Comparison of ENCODE assay signal across 24 cellular contexts in genomic region chr20:33386673-33387072, GRCh38.
"Had no signal": no experiment of that assay in that cellular context is flagged by ENCODE, and none has a peak within 500 bp of the region (broad histone marks: within the 10 kb centered on the region; RNA-seq: fewer than 3 reads in every experiment).

No MANE protein-coding gene starts in this region.

- H3K27ac ChIP-seq: brain microvascular endothelial cell, cardiac muscle cell had no signal

- ATAC-seq: activated CD4-positive, CD25-positive, alpha-beta regulatory T cell treated with anti-CD3 and anti-CD28 coated beads, Interleukin-2, amount 50 U/mL, for 24 hours; activated CD8-positive, alpha-beta T cell treated with anti-CD3 and anti-CD28 coated beads, Interleukin-2, amount 10 ng/mL, durations not matched to agents 7 days and 5 days; Panc1 had no signal

- H3K27me3 Mint-ChIP-seq: activated naive CD8-positive, alpha-beta T cell; activated T-cell treated with anti-CD3 and anti-CD28 coated beads, Interleukin-2, amount 50 U/mL, for 24 hours had no signal

- H3K9me3 Mint-ChIP-seq: activated naive CD4-positive, alpha-beta T cell treated with anti-CD3 and anti-CD28 coated beads for 36 hours; activated T-cell treated with anti-CD3 and anti-CD28 coated beads, Interleukin-2, amount 50 U/mL, for 24 hours; T-helper 1 cell treated with Interleukin-12 subunit alpha and Interleukin-12 subunit beta and Interleukin-4 antibody, amounts not matched to agents 30 μg/mL and 1 μg/mL, for 36 hours had no signal

- H3K4me3 ChIP-seq: cardiac muscle cell had no signal

- H3K27me3 ChIP-seq: brain microvascular endothelial cell, cardiac muscle cell had no signal

- H3K4me3 Mint-ChIP-seq: activated CD8-positive, alpha-beta T cell treated with anti-CD3 and anti-CD28 coated beads, Interleukin-2, amount 10 ng/mL, durations not matched to agents 7 days and 5 days; activated naive CD4-positive, alpha-beta T cell treated with anti-CD3 and anti-CD28 coated beads for 36 hours; activated naive CD8-positive, alpha-beta T cell; activated T-cell treated with anti-CD3 and anti-CD28 coated beads, Interleukin-2, amount 50 U/mL, for 24 hours; T-helper 1 cell treated with Interleukin-12 subunit alpha and Interleukin-12 subunit beta and Interleukin-4 antibody, amounts not matched to agents 30 μg/mL and 1 μg/mL, for 36 hours had no signal

- DNase-seq: activated CD4-positive, alpha-beta T cell treated with anti-CD3 and anti-CD28 coated beads for 4 hours; activated CD8-positive, alpha-beta memory T cell treated with anti-CD3 and anti-CD28 coated beads, Interleukin-2, amount 50 U/mL, for 48 hours; activated CD8-positive, alpha-beta T cell treated with anti-CD3 and anti-CD28 coated beads, Interleukin-2, amount 10 ng/mL, durations not matched to agents 7 days and 5 days; activated gamma-delta T cell; activated naive CD4-positive, alpha-beta T cell treated with anti-CD3 and anti-CD28 coated beads for 36 hours; activated T-cell treated with anti-CD3 and anti-CD28 coated beads, Interleukin-2, amount 50 U/mL, for 24 hours; amygdala; MM.1S; NCI-H1105; NCI-H1436; NCI-H1694 treated with DMSO at 0.1 percent for 48 hours; NCI-H2029 treated with DMSO at 0.1 percent for 48 hours; NCI-H345; NCI-H510A; NCI-H526 treated with DMSO at 0.1 percent for 48 hours; NCI-H82; RPMI8226; SHP77 had no signal

- H3K27ac Mint-ChIP-seq: activated CD8-positive, alpha-beta T cell treated with anti-CD3 and anti-CD28 coated beads, Interleukin-2, amount 10 ng/mL, durations not matched to agents 7 days and 5 days; activated naive CD4-positive, alpha-beta T cell treated with anti-CD3 and anti-CD28 coated beads for 36 hours; activated naive CD8-positive, alpha-beta T cell; activated T-cell treated with anti-CD3 and anti-CD28 coated beads, Interleukin-2, amount 50 U/mL, for 24 hours; T-helper 1 cell treated with Interleukin-12 subunit alpha and Interleukin-12 subunit beta and Interleukin-4 antibody, amounts not matched to agents 30 μg/mL and 1 μg/mL, for 36 hours had no signal
